12 cellular contexts compared by ENCODE assay signal in the genomic region with DNA sequence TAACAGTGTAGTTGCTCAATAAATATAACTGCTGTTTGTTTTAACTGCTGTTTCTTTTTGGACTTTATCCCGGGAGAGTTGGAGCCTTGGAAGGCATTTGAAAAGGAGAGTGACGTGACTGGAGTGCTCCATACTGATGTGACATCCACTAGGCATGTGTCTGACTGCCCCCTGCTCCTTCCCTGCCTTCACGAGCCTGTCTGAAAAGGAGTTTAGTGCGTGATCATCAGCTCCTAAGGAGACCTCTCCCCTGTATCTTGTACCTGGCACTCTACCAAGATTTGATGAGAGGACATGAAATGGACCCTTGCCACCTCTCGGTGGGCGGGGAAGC. TPM values are rescaled to one million over a fixed set of nuclear protein-coding genes. Genes with fewer than 3 reads are reported as not detected.
A peak's percentile ranks its signal among the peaks of the same experiment; 100 is the strongest.
DNase-seq lines count a peak whose midpoint lies in the region; ATAC-seq and TF ChIP-seq lines count a peak whose summit lies in the region.
"Had no signal": no experiment of that assay in that cellular context is flagged by ENCODE, and none has a peak within 500 bp of the region (broad histone marks: within the 10 kb centered on the region; RNA-seq: fewer than 3 reads in every experiment).

No MANE protein-coding gene starts in this region.

- H3K4me1 Mint-ChIP-seq in H9, result peaks cover 16 to 36% of the 10 kb centered on the region in 2 experiments
- H3K4me1 Mint-ChIP-seq in activated CD4-positive, alpha-beta memory T cell treated with anti-CD3 and anti-CD28 coated beads, Interleukin-2, amount 10 ng/mL, durations not matched to agents 7 days and 5 days, result peaks cover 62% of the 10 kb centered on the region

- H2BK20ac ChIP-seq in H9 (ENCODE audit: low read depth, low read length, poor library complexity, severe bottlenecking), result no peak overlapping the region

- H3K14ac ChIP-seq in H9 (ENCODE audit: insufficient read depth, low read length), result no peak overlapping the region

- peak; percentile 70 to 80 for DNase-seq in HL-60 (ENCODE audit: low read depth in 1 of 2, low spot score in 1 of 2)
- peak; percentile 49 for DNase-seq in astrocyte of the spinal cord (ENCODE audit: low read depth, low spot score)
- DNase-seq in left lobe of liver (ENCODE audit: low spot score), result peak; percentile 47
- no peak for DNase-seq in substantia nigra (lab: John Stamatoyannopoulos, UW)
- no peak for DNase-seq in H9
- no peak for DNase-seq in activated CD4-positive, alpha-beta memory T cell treated with anti-CD3 and anti-CD28 coated beads, Interleukin-2, amount 10 ng/mL, durations not matched to agents 7 days and 5 days
- DNase-seq in NCI-H187 treated with DMSO at 0.1 percent for 48 hours (lab: John Stamatoyannopoulos, UW), result no peak
- DNase-seq: HFFc6, NCI-H446 had no signal

- H3K4me2 ChIP-seq in H9 (ENCODE audit: insufficient read depth, insufficient read length, low read length), result no peak overlapping the region

- H4K5ac ChIP-seq in H9 (ENCODE audit: insufficient read length, low read depth, low read length), result no peak overlapping the region

- ATAC-seq in left lobe of liver (peak; percentile 39), HG03520 (IDR thresholded peaks at IDR 0.05; ENCODE audit: unreplicated experiment) (no peak)
- ATAC-seq: GM12878 had no signal

- no peak for TF ChIP-seq CTCF in HL-60 (IDR thresholded peaks at IDR 0.05; ENCODE audit: insufficient read depth, low read length)
- no peak for TF ChIP-seq CTCF in astrocyte of the spinal cord (IDR thresholded peaks at IDR 0.05; ENCODE audit: low read depth, low read length)
- no peak for TF ChIP-seq CTCF in H9 (conservative IDR thresholded peaks at IDR 0.05)

- no peak overlapping the region for H4K91ac ChIP-seq in H9 (ENCODE audit: insufficient read length, low read depth, low read length)

- H3K4me3 ChIP-seq in HL-60 (replicated peaks; ENCODE audit: insufficient read depth, low read length) (no peak overlapping the region), astrocyte of the spinal cord (ENCODE audit: low read depth, low read length) (no peak overlapping the region)
- H3K4me3 ChIP-seq: GM12878 had no signal

- H3K4me3 Mint-ChIP-seq in H9, result no peak overlapping the region; a peak in 1 of 5 replicates
- no peak overlapping the region for H3K4me3 Mint-ChIP-seq in activated CD4-positive, alpha-beta memory T cell treated with anti-CD3 and anti-CD28 coated beads, Interleukin-2, amount 10 ng/mL, durations not matched to agents 7 days and 5 days
- H3K4me3 Mint-ChIP-seq: brain, HFFc6 had no signal

- H3K9me3 Mint-ChIP-seq in H9, result no peaks in the 10 kb centered on the region; a peak in 1 of 5 replicates
- H3K9me3 Mint-ChIP-seq in activated CD4-positive, alpha-beta memory T cell treated with anti-CD3 and anti-CD28 coated beads, Interleukin-2, amount 10 ng/mL, durations not matched to agents 7 days and 5 days, result no peaks in the 10 kb centered on the region
- H3K9me3 Mint-ChIP-seq: brain, HFFc6 had no signal

- H3K27ac Mint-ChIP-seq in H9, result no peak overlapping the region
- no peak overlapping the region for H3K27ac Mint-ChIP-seq in activated CD4-positive, alpha-beta memory T cell treated with anti-CD3 and anti-CD28 coated beads, Interleukin-2, amount 10 ng/mL, durations not matched to agents 7 days and 5 days
- H3K27ac Mint-ChIP-seq: HFFc6 had no signal

- H2AFZ ChIP-seq in H9 (ENCODE audit: low read length), result no peak overlapping the region

- no peak overlapping the region for H4K8ac ChIP-seq in H9 (replicated peaks; ENCODE audit: insufficient read length, low read depth, low read length)

- no peak overlapping the region for H2AK5ac ChIP-seq in H9 (ENCODE audit: insufficient read length, low read length)

- no peak overlapping the region for H3K4ac ChIP-seq in H9 (ENCODE audit: low read depth, low read length)

- H3K79me1 ChIP-seq in H9 (ENCODE audit: insufficient read depth, low read depth, low read length, poor library complexity, severe bottlenecking), result no peaks in the 10 kb centered on the region

- H3K27ac ChIP-seq in HL-60 (replicated peaks), result peak overlapping the region; percentile 94
- H3K27ac ChIP-seq in substantia nigra (ENCODE audit: low read depth, low read length, poor library complexity, severe bottlenecking), result peak overlapping the region; percentile 7
- H3K27ac ChIP-seq in H9 (ENCODE audit: insufficient read length, low read depth, low read length), result no peak overlapping the region

- no peak overlapping the region for H3K56ac ChIP-seq in H9 (ENCODE audit: insufficient read length, low read depth, low read length)

- H2BK120ac ChIP-seq in H9 (ENCODE audit: low read depth, low read length, poor library complexity, severe bottlenecking), result no peak overlapping the region

- H3K23ac ChIP-seq in H9 (ENCODE audit: insufficient read length, low read depth, low read length), result no peak overlapping the region

- no peak overlapping the region for H3T11ph ChIP-seq in H9 (ENCODE audit: low read length)

- H3K79me2 ChIP-seq in H9 (ENCODE audit: insufficient read depth, low read length), result no peaks in the 10 kb centered on the region

- in situ Hi-C loops in astrocyte of the spinal cord (cut with HindIII; ENCODE audit: low sequenced_read_pairs), result no loop called here

- POLR2A ChIA-PET in activated CD4-positive, alpha-beta memory T cell treated with anti-CD3 and anti-CD28 coated beads, Interleukin-2, amount 10 ng/mL, durations not matched to agents 7 days and 5 days (lab: Charles Lee), result no interaction called here

- H3K23me2 ChIP-seq in H9 (ENCODE audit: insufficient read length, low read depth, low read length, poor library complexity, severe bottlenecking), result no peaks in the 10 kb centered on the region

- H4K20me1 ChIP-seq in H9 (ENCODE audit: control insufficient read depth, insufficient read depth, insufficient read length), result no peaks in the 10 kb centered on the region

- no peak overlapping the region for H3K18ac ChIP-seq in H9 (ENCODE audit: insufficient read length, low read depth, low read length)

- H3K9me3 ChIP-seq in H9 (ENCODE audit: control insufficient read depth, low read depth, low read length), result no peaks in the 10 kb centered on the region

- CTCF ChIA-PET in activated CD4-positive, alpha-beta memory T cell treated with anti-CD3 and anti-CD28 coated beads, Interleukin-2, amount 10 ng/mL, durations not matched to agents 7 days and 5 days (lab: Charles Lee), result no interaction called here

- H2BK5ac ChIP-seq in H9 (ENCODE audit: insufficient read length, low read length), result no peak overlapping the region

- no peak overlapping the region for H2BK12ac ChIP-seq in H9 (ENCODE audit: insufficient read length, low read depth, low read length)

- H3K4me1 ChIP-seq in H9 (ENCODE audit: insufficient read depth, low read length), result peaks cover 2% of the 10 kb centered on the region; the same call in 1 of the 2 replicates

- no peaks in the 10 kb centered on the region; a peak in 1 of 7 replicates for H3K36me3 Mint-ChIP-seq in H9 (ENCODE audit: insufficient read depth in 1 of 3, low read depth in 3 of 3)
- H3K36me3 Mint-ChIP-seq in activated CD4-positive, alpha-beta memory T cell treated with anti-CD3 and anti-CD28 coated beads, Interleukin-2, amount 10 ng/mL, durations not matched to agents 7 days and 5 days (ENCODE audit: low read depth), result peaks cover 3% of the 10 kb centered on the region
- H3K36me3 Mint-ChIP-seq: brain had no signal

- peaks cover 93% of the 10 kb centered on the region for H3K27me3 Mint-ChIP-seq in H9 (ENCODE audit: low read depth)
- peaks cover 10% of the 10 kb centered on the region for H3K27me3 Mint-ChIP-seq in activated CD4-positive, alpha-beta memory T cell treated with anti-CD3 and anti-CD28 coated beads, Interleukin-2, amount 10 ng/mL, durations not matched to agents 7 days and 5 days

- H2BK15ac ChIP-seq in H9 (ENCODE audit: low read depth, low read length), result no peak overlapping the region

- H3K27me3 ChIP-seq in HL-60 (ENCODE audit: insufficient read depth, poor library complexity, severe bottlenecking), result no peaks in the 10 kb centered on the region
- peaks cover 7% of the 10 kb centered on the region for H3K27me3 ChIP-seq in H9 (ENCODE audit: insufficient read depth, low read length)

- no CpG with 5 or more reads among the region's 6 CpGs for WGBS in H9 (ENCODE audit: extremely low coverage, insufficient read length, low lambda C conversion rate)

- no peak overlapping the region for H3K9ac ChIP-seq in H9 (ENCODE audit: extremely low read depth, insufficient read length, low read length)

RNA-seq across cellular contexts. Expression of gene ZBTB16, which starts 22.9 kb away (rescaled TPM):
- total RNA-seq in left lobe of liver, result 160 TPM
- total RNA-seq in H9 (2021), result not detected in 2 replicates
- 10 to 100 TPM; 11.0 to 11.8 TPM for total RNA-seq in activated CD4-positive, alpha-beta memory T cell treated with anti-CD3 and anti-CD28 coated beads, Interleukin-2, amount 10 ng/mL, durations not matched to agents 7 days and 5 days
- total RNA-seq: HFFc6 had no signal

Comparison
In these comparisons a context has a peak if more than half of its experiments do, and no peak if none do; other contexts are left out.
1. DNase-seq: peak in HL-60 (2 of 2), astrocyte of the spinal cord (single experiment) and left lobe of liver (single experiment); none in substantia nigra (0 of 49), H9 (single experiment), activated CD4-positive, alpha-beta memory T cell treated with anti-CD3 and anti-CD28 coated beads, Interleukin-2, amount 10 ng/mL, durations not matched to agents 7 days and 5 days (single experiment) and NCI-H187 treated with DMSO at 0.1 percent for 48 hours (single experiment).
2. RNA of gene ZBTB16, which starts 22.9 kb away (total RNA-seq): 160 TPM in left lobe of liver (single experiment); 11.0 to 11.8 TPM in activated CD4-positive, alpha-beta memory T cell treated with anti-CD3 and anti-CD28 coated beads, Interleukin-2, amount 10 ng/mL, durations not matched to agents 7 days and 5 days and not detected in H9; every median in the first group is over 10 times any median in the second.